Comparison of ENCODE assay signal across 1 cellular context in genomic region chr10:92087750-92088395, GRCh38.
TF ChIP-seq lines count a peak whose summit lies in the region.

No MANE protein-coding gene starts in this region.

TF ChIP-seq in HEK293, 187 proteins besides CTCF, POLR2A, EP300 and RAD21 (continued from another document):
- TF ChIP-seq PRDM10 (tag by site-specific recombination; IDR thresholded peaks at IDR 0.05) (peak; percentile 72), SCRT2 (tag by site-specific recombination; IDR thresholded peaks at IDR 0.05) (peak; percentile 79), ZNF266 (tag by site-specific recombination; IDR thresholded peaks at IDR 0.05; ENCODE audit: low read depth) (no peak), ZNF2 (tag by site-specific recombination; IDR thresholded peaks at IDR 0.05) (peak; percentile 56; the same call in 1 of the 2 replicates), ZNF248 (tag by site-specific recombination; IDR thresholded peaks at IDR 0.05) (no peak), ZNF175 (tag by site-specific recombination; IDR thresholded peaks at IDR 0.05) (no peak), ZBTB21 (tag by site-specific recombination; IDR thresholded peaks at IDR 0.05) (no peak)
